In genomic region chr5:2721739-2722138, GRCh38 we compare ENCODE assay signal across 20 cellular contexts. TPM values are rescaled to one million over a fixed set of nuclear protein-coding genes. Genes with fewer than 3 reads are reported as not detected.
DNase-seq lines count a peak whose midpoint lies in the region; ATAC-seq and TF ChIP-seq lines count a peak whose summit lies in the region.
"Had no signal": no experiment of that assay in that cellular context is flagged by ENCODE, and none has a peak within 500 bp of the region (broad histone marks: within the 10 kb centered on the region; RNA-seq: fewer than 3 reads in every experiment).

No MANE protein-coding gene starts in this region.

- H3K27ac ChIP-seq in breast epithelium = no peak overlapping the region
- H3K27ac ChIP-seq in coronary artery = no peak overlapping the region
- no peak overlapping the region for H3K27ac ChIP-seq in vagina
- H3K27ac ChIP-seq in Peyer's patch = no peak overlapping the region
- H3K27ac ChIP-seq: BLaER1, C4-2B had no signal

- POLR2A ChIA-PET in MCF 10A (lab: Yijun Ruan, JAX) = interaction anchor here (1.0 to 1.3 kb wide), 4 partner anchors 11 to 36 kb away, joined by 3 to 4 read pairs (median 3); no protein-coding TSS in a partner anchor

- no peaks in the 10 kb centered on the region for H3K9me3 Mint-ChIP-seq in MCF 10A (ENCODE audit: unreplicated experiment)
- H3K9me3 Mint-ChIP-seq: CD4-positive, alpha-beta T cell; CD8-positive, alpha-beta T cell had no signal

- TF ChIP-seq POLR2A in breast epithelium (IDR thresholded peaks at IDR 0.05) (no peak), vagina (IDR thresholded peaks at IDR 0.05) (no peak), Peyer's patch (IDR thresholded peaks at IDR 0.05) (no peak)

- intact Hi-C loops in MCF 10A (cut with micrococcal nuclease) = no loop called here
- intact Hi-C loops in breast epithelium (cut with DNase I; ENCODE audit: low total_unique reads) = no loop called here
- intact Hi-C loops in vagina (cut with DNase I) = no loop called here

- no peak overlapping the region for H3K4me3 Mint-ChIP-seq in MCF 10A (ENCODE audit: unreplicated experiment)
- H3K4me3 Mint-ChIP-seq: CD4-positive, alpha-beta T cell; CD8-positive, alpha-beta T cell had no signal

- TF ChIP-seq CTCF in MCF 10A (IDR thresholded peaks at IDR 0.05; ENCODE audit: unreplicated experiment) (no peak), breast epithelium (IDR thresholded peaks at IDR 0.05) (no peak), coronary artery (IDR thresholded peaks at IDR 0.05) (no peak), vagina (IDR thresholded peaks at IDR 0.05) (no peak), Peyer's patch (IDR thresholded peaks at IDR 0.05) (no peak)

- H3K9me3 ChIP-seq in breast epithelium (no peaks in the 10 kb centered on the region), vagina (no peaks in the 10 kb centered on the region), Peyer's patch (no peaks in the 10 kb centered on the region)
- H3K9me3 ChIP-seq: BE2C, BLaER1, Caco-2 had no signal

- H3K36me3 Mint-ChIP-seq in MCF 10A (ENCODE audit: insufficient read depth, unreplicated experiment) = peaks cover 4% of the 10 kb centered on the region
- H3K36me3 Mint-ChIP-seq: CD8-positive, alpha-beta T cell had no signal

- no peak for DNase-seq in MCF 10A (ENCODE audit: unreplicated experiment)
- no peak for DNase-seq in breast epithelium (ENCODE audit: low spot score in 2 of 2)
- DNase-seq in coronary artery (ENCODE audit: low spot score) = peak; percentile 36
- DNase-seq in islet precursor cell = peak; percentile 7
- peak; percentile 58 to 64 for DNase-seq in vagina (ENCODE audit: extremely low spot score in 2 of 2)
- DNase-seq in C1 segment of cervical spinal cord (lab: John Stamatoyannopoulos, UW) = no peak
- no peak for DNase-seq in Peyer's patch
- DNase-seq: 8988T; ACHN; BE2C; Caco-2; Calu3; CD4-positive, alpha-beta T cell; DMS79 treated with DMSO at 0.1 percent for 48 hours; GF-D8 had no signal

- H3K4me1 Mint-ChIP-seq in MCF 10A (ENCODE audit: insufficient read depth, unreplicated experiment) = peaks cover 22% of the 10 kb centered on the region

- no peak for ATAC-seq in HG02763 (IDR thresholded peaks at IDR 0.05; ENCODE audit: unreplicated experiment)
- ATAC-seq: CD8-positive, alpha-beta T cell had no signal

- H3K4me3 ChIP-seq in breast epithelium = no peak overlapping the region
- H3K4me3 ChIP-seq in coronary artery = no peak overlapping the region
- no peak overlapping the region for H3K4me3 ChIP-seq in vagina
- no peak overlapping the region for H3K4me3 ChIP-seq in Peyer's patch
- H3K4me3 ChIP-seq: BLaER1 had no signal

- CTCF ChIA-PET in MCF 10A (lab: Yijun Ruan, JAX) = interaction anchor here (0.8 kb wide), 1 partner anchor 13 kb away, joined by 3 read pairs; no protein-coding TSS in a partner anchor

- no peaks in the 10 kb centered on the region for H3K36me3 ChIP-seq in breast epithelium
- no peaks in the 10 kb centered on the region for H3K36me3 ChIP-seq in vagina
- H3K36me3 ChIP-seq in Peyer's patch = no peaks in the 10 kb centered on the region
- H3K36me3 ChIP-seq: BE2C, BLaER1 had no signal

- peak overlapping the region; percentile 47 for H3K27ac Mint-ChIP-seq in MCF 10A (ENCODE audit: low read depth, unreplicated experiment)
- H3K27ac Mint-ChIP-seq: CD4-positive, alpha-beta T cell; CD8-positive, alpha-beta T cell had no signal

- no peaks in the 10 kb centered on the region for H3K27me3 ChIP-seq in breast epithelium
- no peaks in the 10 kb centered on the region for H3K27me3 ChIP-seq in vagina
- no peaks in the 10 kb centered on the region for H3K27me3 ChIP-seq in Peyer's patch
- H3K27me3 ChIP-seq: BE2C, BLaER1 had no signal

- H3K27me3 Mint-ChIP-seq in MCF 10A (ENCODE audit: insufficient read depth, unreplicated experiment) = no peaks in the 10 kb centered on the region

- no TSS peak for BruUV-seq in MCF 10A (replicated peaks; lab: Mats Ljungman, UMichigan)

- H3K4me1 ChIP-seq in breast epithelium (no peaks in the 10 kb centered on the region), vagina (no peaks in the 10 kb centered on the region), Peyer's patch (no peaks in the 10 kb centered on the region)
- H3K4me1 ChIP-seq: BE2C, BLaER1, Caco-2 had no signal

RNA-seq across cellular contexts. Expression of gene IRX2, which starts 29.7 kb away (rescaled TPM):
- total RNA-seq in MCF 10A (2022) = 35.4 and 43.4 TPM in 2 replicates
- 10 to 100 TPM; 19.2 to 69.4 (median 26.2) TPM for total RNA-seq in breast epithelium
- total RNA-seq in vagina = 3.7 TPM
- not detected for total RNA-seq in Peyer's patch
- total RNA-seq: A673; Calu3; CD4-positive, alpha-beta T cell; CD8-positive, alpha-beta T cell had no signal

Comparison
In these comparisons a context has a peak if more than half of its experiments do, and no peak if none do; other contexts are left out.
1. DNase-seq: peak in coronary artery (single experiment), islet precursor cell (single experiment) and vagina (2 of 2); none in MCF 10A (single experiment), breast epithelium (0 of 2), C1 segment of cervical spinal cord (0 of 14) and Peyer's patch (0 of 3).